In genomic region chr12:57005980-57006808, GRCh38 we compare ENCODE assay signal across 1 cellular context.
TF ChIP-seq lines count a peak whose summit lies in the region.

ZBTB39 (minus strand) TSS chr12:57006546; CDS start chr12:57004917, 1,629 bp downstream.

TF ChIP-seq in IMR-90, 13 proteins besides CTCF, POLR2A, EP300 and RAD21:
- TF ChIP-seq SMC3 (IDR thresholded peaks at IDR 0.05; ENCODE audit: low read depth, low read length): no peak
- TF ChIP-seq MAZ (IDR thresholded peaks at IDR 0.05; ENCODE audit: borderline replicate concordance, low read depth, low read length): peak; percentile 78; the same call in 1 of the 2 replicates
